ENCODE assay signal across 11 cellular contexts in genomic region chr14:105399441-105399775, GRCh38. TPM values are rescaled to one million over a fixed set of nuclear protein-coding genes. Genes with fewer than 3 reads are reported as not detected.
DNase-seq lines count a peak whose midpoint lies in the region; ATAC-seq, FAIRE-seq and TF ChIP-seq lines count a peak whose summit lies in the region.
"Had no signal": no experiment of that assay in that cellular context is flagged by ENCODE, and none has a peak within 500 bp of the region (broad histone marks: within the 10 kb centered on the region; RNA-seq: fewer than 3 reads in every experiment).

No MANE protein-coding gene starts in this region.

- POLR2A ChIA-PET in K562 (lab: Yijun Ruan, JAX): interaction anchor here (1.4 kb wide), 1 partner anchor 9 kb away, joined by 5 read pairs; no protein-coding TSS in a partner anchor

- TF ChIP-seq CTCF in K562 (IDR thresholded peaks at IDR 0.05 in 2 of 3, conservative IDR thresholded peaks at IDR 0.05 in 1 of 3; ENCODE audit: insufficient read depth in 2 of 3, low read depth in 1 of 3, low read length in 3 of 3) (no peak), lower lobe of right lung (IDR thresholded peaks at IDR 0.05) (no peak), upper lobe of right lung (IDR thresholded peaks at IDR 0.05) (no peak)

- H3K9me1 ChIP-seq in K562 (ENCODE audit: control insufficient read depth, insufficient read depth, low read length): no peaks in the 10 kb centered on the region

- H3K4me1 Mint-ChIP-seq in activated naive CD4-positive, alpha-beta T cell treated with anti-CD3 and anti-CD28 coated beads for 36 hours (ENCODE audit: low read depth): peaks cover 36% of the 10 kb centered on the region

- peak overlapping the region; percentile 79 for H3K4me2 ChIP-seq in K562 (ENCODE audit: insufficient read depth, low read length)

- no peak overlapping the region for H2AFZ ChIP-seq in K562 (ENCODE audit: low read depth, low read length)

- H3K9me3 Mint-ChIP-seq in activated naive CD4-positive, alpha-beta T cell treated with anti-CD3 and anti-CD28 coated beads for 36 hours: peaks cover 23% of the 10 kb centered on the region
- peaks cover 12 to 21% of the 10 kb centered on the region in 2 donors for H3K9me3 Mint-ChIP-seq in activated naive CD4-positive, alpha-beta T cell treated with anti-CD3 and anti-CD28 coated beads, Interleukin-2, amount 50 U/mL, for 72 hours

- H3K27me3 ChIP-seq in K562 (ENCODE audit: control insufficient read depth in 2 of 2, insufficient read depth in 2 of 2, low read length in 2 of 2) (no peaks in the 10 kb centered on the region), lower lobe of right lung (ENCODE audit: low read depth) (no peaks in the 10 kb centered on the region), upper lobe of right lung (no peaks in the 10 kb centered on the region)

- peak overlapping the region; percentile 92 for H3K27ac ChIP-seq in K562 (ENCODE audit: extremely low read depth, low read depth, low read length)
- no peak overlapping the region for H3K27ac ChIP-seq in lower lobe of right lung
- H3K27ac ChIP-seq in upper lobe of right lung: no peak overlapping the region

- BruUV-seq in K562 (replicated peaks; lab: Mats Ljungman, UMichigan): TSS peak; percentile 79

- peak overlapping the region; percentile 88 to 95; a peak in 3 of 4 replicates for H3K9ac ChIP-seq in K562 (ENCODE audit: insufficient read depth in 1 of 2, low read depth in 2 of 2, low read length in 2 of 2)

- TF ChIP-seq EP300 in K562 (IDR thresholded peaks at IDR 0.05; ENCODE audit: low read length): no peak

- no peak for TF ChIP-seq POLR2A in K562 (conservative IDR thresholded peaks at IDR 0.05)

- no peak for FAIRE-seq in K562 (lab: Jason Lieb, UNC)
- FAIRE-seq in GM19239 (lab: Jason Lieb, UNC): no peak
- FAIRE-seq: urothelium cell line had no signal

- ATAC-seq in activated naive CD4-positive, alpha-beta T cell treated with anti-CD3 and anti-CD28 coated beads, Interleukin-2, amount 50 U/mL, for 72 hours: no peak
- ATAC-seq in K562 (no peak), lower lobe of right lung (no peak), upper lobe of right lung (no peak)

- DNase-seq in activated naive CD4-positive, alpha-beta T cell treated with anti-CD3 and anti-CD28 coated beads for 36 hours: no peak
- DNase-seq in activated naive CD4-positive, alpha-beta T cell treated with anti-CD3 and anti-CD28 coated beads, Interleukin-2, amount 50 U/mL, for 72 hours (ENCODE audit: low spot score in 2 of 2): no peak
- DNase-seq in K562 (ENCODE audit: extremely low read depth in 1 of 4, low spot score in 3 of 4): peak in 1 of 4 experiments; percentile 19
- no peak for DNase-seq in lower lobe of right lung
- no peak for DNase-seq in upper lobe of right lung
- no peak for DNase-seq in NCI-H510A (lab: John Stamatoyannopoulos, UW)
- DNase-seq in GM19239 (ENCODE audit: insufficient read length, low spot score): no peak
- DNase-seq in superior temporal gyrus (ENCODE audit: extremely low spot score): no peak
- DNase-seq: activated effector memory CD4-positive, alpha-beta T cell treated with anti-CD3 and anti-CD28 coated beads, Interleukin-2, amount 50 U/mL, for 16 hours; NCI-H2171 treated with DMSO at 0.1 percent for 48 hours had no signal

- peaks cover 34% of the 10 kb centered on the region for H3K36me3 Mint-ChIP-seq in activated naive CD4-positive, alpha-beta T cell treated with anti-CD3 and anti-CD28 coated beads for 36 hours (ENCODE audit: low read depth)
- H3K36me3 Mint-ChIP-seq in activated naive CD4-positive, alpha-beta T cell treated with anti-CD3 and anti-CD28 coated beads, Interleukin-2, amount 50 U/mL, for 72 hours: peaks cover 19 to 44% of the 10 kb centered on the region in 2 donors

- in situ Hi-C loops in K562 (cut with MboI): no loop called here

- peak overlapping the region; percentile 85 for H3K4me3 Mint-ChIP-seq in activated naive CD4-positive, alpha-beta T cell treated with anti-CD3 and anti-CD28 coated beads for 36 hours

- H3K79me2 ChIP-seq in K562 (ENCODE audit: control insufficient read depth, insufficient read depth, low read length): peaks cover 16% of the 10 kb centered on the region

- intact Hi-C loops in activated naive CD4-positive, alpha-beta T cell treated with anti-CD3 and anti-CD28 coated beads for 36 hours (cut with micrococcal nuclease): loop anchor here (2.0 kb wide), 1 partner anchor 15 kb away; no protein-coding TSS in a partner anchor
- intact Hi-C loops in K562 (cut with micrococcal nuclease): no loop called here
- intact Hi-C loops in lower lobe of right lung (cut with DNase I): no loop called here
- intact Hi-C loops in upper lobe of right lung (cut with DNase I): loop anchor here (10.0 kb wide), 1 partner anchor 95 kb away; the partner anchor contains the start of gene TEDC1

- CTCF ChIA-PET in activated naive CD4-positive, alpha-beta T cell treated with anti-CD3 and anti-CD28 coated beads for 36 hours (lab: Charles Lee): no interaction called here
- CTCF ChIA-PET in K562 (lab: Yijun Ruan, JAX; ENCODE audit: low intra/inter-chr PET ratio): no interaction called here

- H3K27ac Mint-ChIP-seq in activated naive CD4-positive, alpha-beta T cell treated with anti-CD3 and anti-CD28 coated beads for 36 hours: peak overlapping the region; percentile 41
- H3K27ac Mint-ChIP-seq in activated naive CD4-positive, alpha-beta T cell treated with anti-CD3 and anti-CD28 coated beads, Interleukin-2, amount 50 U/mL, for 72 hours: peak overlapping the region in 1 of 2 donors; percentile 83

- TF ChIP-seq RAD21 in K562 (CRISPR knock-in tag; conservative IDR thresholded peaks at IDR 0.05 in 1 of 2, IDR thresholded peaks at IDR 0.05 in 1 of 2): no peak

- H3K9me3 ChIP-seq in K562 (replicated peaks; ENCODE audit: control insufficient read depth, insufficient read depth, low read depth, low read length) (peaks cover 7% of the 10 kb centered on the region), lower lobe of right lung (no peaks in the 10 kb centered on the region), upper lobe of right lung (no peaks in the 10 kb centered on the region)

- peak overlapping the region; percentile 71 for H3K4me3 ChIP-seq in K562
- H3K4me3 ChIP-seq in lower lobe of right lung: peak overlapping the region; percentile 90
- peak overlapping the region; percentile 89 for H3K4me3 ChIP-seq in upper lobe of right lung

- peaks cover 5 to 48% of the 10 kb centered on the region in 2 experiments; a peak in 4 of 5 replicates for H3K4me1 ChIP-seq in K562 (replicated peaks in 1 of 2; ENCODE audit: control insufficient read depth in 2 of 2, insufficient read depth in 2 of 2, low read length in 2 of 2)
- peaks cover 22% of the 10 kb centered on the region for H3K4me1 ChIP-seq in lower lobe of right lung
- peaks cover 6% of the 10 kb centered on the region for H3K4me1 ChIP-seq in upper lobe of right lung

- H3K27me3 Mint-ChIP-seq in activated naive CD4-positive, alpha-beta T cell treated with anti-CD3 and anti-CD28 coated beads for 36 hours (ENCODE audit: low read depth): no peaks in the 10 kb centered on the region

- H3K36me3 ChIP-seq in K562 (ENCODE audit: control insufficient read depth, insufficient read depth, low read length) (peaks cover 21% of the 10 kb centered on the region; the same call in 2 of the 3 replicates), lower lobe of right lung (peaks cover 6% of the 10 kb centered on the region), upper lobe of right lung (no peaks in the 10 kb centered on the region)

- 68% methylated on average over 9 of the region's 9 CpGs for WGBS in K562 (ENCODE audit: insufficient coverage, low coverage, missing lambda C conversion rate)

- H4K20me1 ChIP-seq in K562 (replicated peaks; ENCODE audit: control insufficient read depth, insufficient read depth, low read length): no peaks in the 10 kb centered on the region

RNA-seq across cellular contexts. Expression of gene TEX22, which starts 1.1 kb away (rescaled TPM):
- 1 to 10 TPM; 2.0 to 2.6 TPM for total RNA-seq in activated naive CD4-positive, alpha-beta T cell treated with anti-CD3 and anti-CD28 coated beads for 36 hours
- 1 to 10 TPM; 2.0 to 4.6 TPM for total RNA-seq in activated naive CD4-positive, alpha-beta T cell treated with anti-CD3 and anti-CD28 coated beads, Interleukin-2, amount 50 U/mL, for 72 hours
- 2.3 and 5.1 TPM in 2 replicates for total RNA-seq in K562 (2011; cell fraction: chromatin; rRNA removed; ENCODE audit: low replicate concordance)
- total RNA-seq in K562 (2011; cell fraction: nucleolus; rRNA removed): 2.6 and 3.8 TPM in 2 replicates
- total RNA-seq in K562 (2011; cell fraction: nucleoplasm; rRNA removed): 1.9 and 2.6 TPM in 2 replicates
- 0.04 and 0.05 TPM in 2 replicates for total RNA-seq in K562 (2014; rRNA removed)
- total RNA-seq in K562 (2014; rRNA removed; fragmentation: Illumina TruSeq; extraction: Trizol): 0.06 and 0.55 TPM in 2 replicates
- 0.14 and 0.45 TPM in 2 replicates for total RNA-seq in K562 (2015; rRNA removed; fragmentation: Illumina TruSeq; extraction: Trizol)
- 1.0 and 1.7 TPM in 2 replicates for total RNA-seq in K562 (2021)
- polyA plus RNA-seq in K562 (2011; rRNA removed): 0.31 and 0.50 TPM in 2 replicates
- polyA plus RNA-seq in K562 (2011; cell fraction: cytosol; rRNA removed): 0.22 and 0.66 TPM in 2 replicates
- 3.7 and 7.3 TPM in 2 replicates for polyA plus RNA-seq in K562 (2011; cell fraction: nucleus; rRNA removed)
- 0.14 and 0.36 TPM in 2 replicates for polyA plus RNA-seq in K562 (2012)
- 0.04 and 0.14 TPM in 2 replicates for polyA plus RNA-seq in K562 (2014; fragmentation: Illumina TruSeq; extraction: Trizol)
- polyA plus RNA-seq in K562 (2014; fragmentation: Nextera tagmentation; extraction: Ambion mirVana): not detected
- polyA plus RNA-seq in K562 (2014; rRNA removed): 0.18 and 0.23 TPM in 2 replicates
- polyA minus RNA-seq in K562 (2011; rRNA and poly(A)+ RNA removed): 0.11 and 0.12 TPM in 2 replicates
- not detected in 2 replicates for polyA minus RNA-seq in K562 (2011; cell fraction: cytosol; rRNA and poly(A)+ RNA removed)
- 0.56 and 0.94 TPM in 2 replicates for polyA minus RNA-seq in K562 (2011; cell fraction: nucleus; rRNA and poly(A)+ RNA removed)
- 3.8 TPM for total RNA-seq in lower lobe of right lung
- 3.2 TPM for total RNA-seq in upper lobe of right lung

RNA-seq across cellular contexts. Expression of gene MTA1, which starts 20.2 kb away (rescaled TPM):
- total RNA-seq in activated naive CD4-positive, alpha-beta T cell treated with anti-CD3 and anti-CD28 coated beads for 36 hours: 100 to 1,000 TPM; 106 to 115 TPM
- total RNA-seq in activated naive CD4-positive, alpha-beta T cell treated with anti-CD3 and anti-CD28 coated beads, Interleukin-2, amount 50 U/mL, for 72 hours: 100 to 1,000 TPM; 121 to 137 TPM
- 154 and 390 TPM in 2 replicates for total RNA-seq in K562 (2011; cell fraction: chromatin; rRNA removed; ENCODE audit: low replicate concordance)
- 257 and 271 TPM in 2 replicates for total RNA-seq in K562 (2011; cell fraction: nucleolus; rRNA removed)
- 138 and 156 TPM in 2 replicates for total RNA-seq in K562 (2011; cell fraction: nucleoplasm; rRNA removed)
- total RNA-seq in K562 (2014; rRNA removed) (48.1 and 61.0 TPM in 2 replicates), K562 (2014; rRNA removed; fragmentation: Illumina TruSeq; extraction: Trizol) (11.6 and 12.2 TPM in 2 replicates), K562 (2015; rRNA removed; fragmentation: Illumina TruSeq; extraction: Trizol) (32.3 and 33.4 TPM in 2 replicates), K562 (2021) (107 and 118 TPM in 2 replicates), lower lobe of right lung (69.7 TPM), upper lobe of right lung (74.8 TPM)
- polyA plus RNA-seq in K562 (2011; rRNA removed) (47.7 and 58.6 TPM in 2 replicates), K562 (2014; fragmentation: Illumina TruSeq; extraction: Trizol) (29.5 and 45.4 TPM in 2 replicates), K562 (2014; fragmentation: Nextera tagmentation; extraction: Ambion mirVana) (under 1 TPM; 0.13 to 0.14 TPM), K562 (2014; rRNA removed) (90.0 and 103 TPM in 2 replicates)
- polyA plus RNA-seq in K562 (2011; cell fraction: cytosol; rRNA removed): 31.6 and 47.1 TPM in 2 replicates
- polyA plus RNA-seq in K562 (2011; cell fraction: nucleus; rRNA removed): 383 and 622 TPM in 2 replicates
- 74.0 and 91.7 TPM in 2 replicates for polyA plus RNA-seq in K562 (2012)
- 13.9 and 22.6 TPM in 2 replicates for polyA minus RNA-seq in K562 (2011; rRNA and poly(A)+ RNA removed)
- 69.0 and 80.6 TPM in 2 replicates for polyA minus RNA-seq in K562 (2011; cell fraction: cytosol; rRNA and poly(A)+ RNA removed)
- polyA minus RNA-seq in K562 (2011; cell fraction: nucleus; rRNA and poly(A)+ RNA removed): 102 and 104 TPM in 2 replicates

Comparison
In these comparisons a context has a peak if more than half of its experiments do, and no peak if none do; other contexts are left out.
1. intact Hi-C loops: an anchor here in activated naive CD4-positive, alpha-beta T cell treated with anti-CD3 and anti-CD28 coated beads for 36 hours (2.0 kb wide) and upper lobe of right lung (10.0 kb wide); none called in K562 and lower lobe of right lung.